Comparison of ENCODE assay signal across 10 cellular contexts in genomic region chr13:22801402-22802003, GRCh38.
DNase-seq lines count a peak whose midpoint lies in the region; ATAC-seq and TF ChIP-seq lines count a peak whose summit lies in the region.
"Had no signal": no experiment of that assay in that cellular context is flagged by ENCODE, and none has a peak within 500 bp of the region (broad histone marks: within the 10 kb centered on the region; RNA-seq: fewer than 3 reads in every experiment).

No MANE protein-coding gene starts in this region.

- no peak overlapping the region for H3K27ac ChIP-seq in SK-N-SH (ENCODE audit: low read depth in 2 of 2, low read length in 1 of 2)
- H3K27ac ChIP-seq in Panc1 (ENCODE audit: low read length) = no peak overlapping the region
- no peak overlapping the region for H3K27ac ChIP-seq in foreskin keratinocyte
- no peak overlapping the region for H3K27ac ChIP-seq in thoracic aorta

- ATAC-seq in SK-N-SH treated with all-trans-retinoic acid at 6 μM for 48 hours (no peak), Panc1 (no peak), foreskin keratinocyte (no peak), thoracic aorta (ENCODE audit: insufficient number of reproducible peaks, low FRiP score, low read depth) (no peak), HG02571 (IDR thresholded peaks at IDR 0.05; ENCODE audit: unreplicated experiment) (no peak)
- no peak for ATAC-seq in activated CD8-positive, alpha-beta T cell treated with anti-CD3 and anti-CD28 coated beads for 36 hours
- ATAC-seq: activated naive CD8-positive, alpha-beta T cell treated with anti-CD3 and anti-CD28 coated beads, Interleukin-2, amount 50 U/mL, for 24 hours had no signal

- in situ Hi-C loops in Panc1 (cut with HindIII; ENCODE audit: low pct_unique_long_range_greater_than_20kb, low sequenced_read_pairs) = no loop called here

- H3K79me2 ChIP-seq in SK-N-SH (ENCODE audit: insufficient read depth) = no peaks in the 10 kb centered on the region

- no peaks in the 10 kb centered on the region for H4K20me1 ChIP-seq in SK-N-SH (ENCODE audit: insufficient read depth)

- no peak overlapping the region for H3K27ac Mint-ChIP-seq in activated CD8-positive, alpha-beta T cell treated with anti-CD3 and anti-CD28 coated beads for 36 hours
- H3K27ac Mint-ChIP-seq: activated naive CD8-positive, alpha-beta T cell treated with anti-CD3 and anti-CD28 coated beads, Interleukin-2, amount 50 U/mL, for 24 hours had no signal

- 1% methylated on average over 3 of the region's 3 CpGs for WGBS in SK-N-SH (ENCODE audit: low lambda C conversion rate)

- H3F3A ChIP-seq in SK-N-SH (replicated peaks; ENCODE audit: insufficient read depth) = no peaks in the 10 kb centered on the region

- CTCF ChIA-PET in SK-N-SH (lab: Yijun Ruan, JAX) = interaction anchor here (0.8 to 1.2 kb wide), 2 partner anchors 43 to 1164 kb away, joined by 3 read pairs; no protein-coding TSS in a partner anchor
- CTCF ChIA-PET in Panc1 (lab: Charles Lee) = interaction anchor here (0.6 to 0.8 kb wide), 5 partner anchors 9 to 520 kb away, joined by 3 to 6 read pairs (median 3); no protein-coding TSS in a partner anchor
- CTCF ChIA-PET in activated CD8-positive, alpha-beta T cell treated with anti-CD3 and anti-CD28 coated beads for 36 hours (lab: Charles Lee) = no interaction called here

- no peak overlapping the region for H2AFZ ChIP-seq in SK-N-SH (ENCODE audit: low read depth)

- H3K4me3 Mint-ChIP-seq in activated CD8-positive, alpha-beta T cell treated with anti-CD3 and anti-CD28 coated beads for 36 hours = no peak overlapping the region
- H3K4me3 Mint-ChIP-seq: activated naive CD8-positive, alpha-beta T cell treated with anti-CD3 and anti-CD28 coated beads, Interleukin-2, amount 50 U/mL, for 24 hours had no signal

- TF ChIP-seq EP300 in SK-N-SH (IDR thresholded peaks at IDR 0.05; ENCODE audit: borderline replicate concordance in 1 of 2, low read depth in 1 of 2, low read length in 1 of 2) = no peak

- no TSS peak for BruUV-seq in Panc1 (replicated peaks; lab: Mats Ljungman, UMichigan)

- H3K36me3 ChIP-seq in SK-N-SH (replicated peaks in 1 of 2; ENCODE audit: control insufficient read depth in 1 of 2, insufficient read depth in 2 of 2, low read length in 1 of 2) (no peaks in the 10 kb centered on the region), Panc1 (ENCODE audit: control insufficient read depth, insufficient read depth, low read length) (no peaks in the 10 kb centered on the region; the same call in 1 of the 2 replicates), thoracic aorta (no peaks in the 10 kb centered on the region)

- H3K4me1 ChIP-seq in SK-N-SH (ENCODE audit: control insufficient read depth in 1 of 2, insufficient read depth in 2 of 2, low read depth in 1 of 2, low read length in 1 of 2) (no peaks in the 10 kb centered on the region), Panc1 (ENCODE audit: control insufficient read depth, insufficient read depth, low read length) (no peaks in the 10 kb centered on the region), foreskin keratinocyte (no peaks in the 10 kb centered on the region), thoracic aorta (ENCODE audit: control insufficient read depth in 1 of 2, low read depth in 2 of 2) (no peaks in the 10 kb centered on the region)

- TF ChIP-seq RAD21 in SK-N-SH (IDR thresholded peaks at IDR 0.05; ENCODE audit: low read length) = peak; percentile 26

- DNase-seq in SK-N-SH (no peak), Panc1 (ENCODE audit: low read depth, low spot score) (no peak), foreskin keratinocyte (peak in 1 of 2 donors; percentile 8), thoracic aorta (ENCODE audit: low spot score) (no peak), SW480 (ENCODE audit: low spot score) (no peak)
- no peak for DNase-seq in activated CD8-positive, alpha-beta T cell treated with anti-CD3 and anti-CD28 coated beads for 36 hours
- DNase-seq: activated naive CD8-positive, alpha-beta T cell treated with anti-CD3 and anti-CD28 coated beads, Interleukin-2, amount 50 U/mL, for 24 hours; stimulated activated CD4-positive, alpha-beta T cell treated with anti-CD3 and anti-CD28 coated beads, Interleukin-4, amount 100 ng/mL, for 24 hours had no signal

- no peak overlapping the region for H3K9ac ChIP-seq in SK-N-SH

- POLR2A ChIA-PET in SK-N-SH (lab: Yijun Ruan, JAX) = no interaction called here
- POLR2A ChIA-PET in Panc1 (lab: Charles Lee) = no interaction called here
- POLR2A ChIA-PET in activated CD8-positive, alpha-beta T cell treated with anti-CD3 and anti-CD28 coated beads for 36 hours (lab: Charles Lee) = no interaction called here

- peaks cover 19% of the 10 kb centered on the region; the same call in 1 of the 2 replicates for H3K27me3 ChIP-seq in SK-N-SH (ENCODE audit: insufficient read depth)
- H3K27me3 ChIP-seq in Panc1 (ENCODE audit: control insufficient read depth, insufficient read depth, low read length) = peaks cover 4% of the 10 kb centered on the region; the same call in 1 of the 2 replicates
- H3K27me3 ChIP-seq in foreskin keratinocyte = no peaks in the 10 kb centered on the region
- H3K27me3 ChIP-seq in thoracic aorta (replicated peaks; ENCODE audit: insufficient read depth) = no peaks in the 10 kb centered on the region

- H3K4me1 Mint-ChIP-seq in activated CD8-positive, alpha-beta T cell treated with anti-CD3 and anti-CD28 coated beads for 36 hours (ENCODE audit: low read depth) = no peaks in the 10 kb centered on the region
- H3K4me1 Mint-ChIP-seq: activated naive CD8-positive, alpha-beta T cell treated with anti-CD3 and anti-CD28 coated beads, Interleukin-2, amount 50 U/mL, for 24 hours had no signal

- H3K4me3 ChIP-seq in SK-N-SH (ENCODE audit: low read depth in 2 of 2, low read length in 1 of 2) (peak overlapping the region in 1 of 2 experiments; percentile 26; a peak in 1 of 4 replicates), Panc1 (ENCODE audit: low read depth in 2 of 2, low read length in 2 of 2) (no peak overlapping the region), thoracic aorta (no peak overlapping the region)

- H3K27me3 Mint-ChIP-seq in activated CD8-positive, alpha-beta T cell treated with anti-CD3 and anti-CD28 coated beads for 36 hours = peaks cover 7% of the 10 kb centered on the region

- intact Hi-C loops in Panc1 (cut with micrococcal nuclease; ENCODE audit: unreplicated experiment) = loop anchor here (1.0 to 5.0 kb wide), 3 partner anchors 219 to 516 kb away; no protein-coding TSS in a partner anchor
- intact Hi-C loops in activated CD8-positive, alpha-beta T cell treated with anti-CD3 and anti-CD28 coated beads for 36 hours (cut with micrococcal nuclease) = no loop called here

- H3K9me3 ChIP-seq in SK-N-SH (no peaks in the 10 kb centered on the region), Panc1 (ENCODE audit: control insufficient read depth, insufficient read depth, low read depth, low read length) (no peaks in the 10 kb centered on the region), thoracic aorta (no peaks in the 10 kb centered on the region)

- peak; percentile 47 for TF ChIP-seq CTCF in SK-N-SH (IDR thresholded peaks at IDR 0.05)
- peak; percentile 23; the same call in 1 of the 2 replicates for TF ChIP-seq CTCF in Panc1 (IDR thresholded peaks at IDR 0.05)
- peak; percentile 50 for TF ChIP-seq CTCF in foreskin keratinocyte (conservative IDR thresholded peaks at IDR 0.05)
- peak; percentile 23 for TF ChIP-seq CTCF in thoracic aorta (IDR thresholded peaks at IDR 0.05)
- no peak for TF ChIP-seq CTCF in activated CD8-positive, alpha-beta T cell treated with anti-CD3 and anti-CD28 coated beads for 36 hours (IDR thresholded peaks at IDR 0.05)

- no peaks in the 10 kb centered on the region for H3K36me3 Mint-ChIP-seq in activated CD8-positive, alpha-beta T cell treated with anti-CD3 and anti-CD28 coated beads for 36 hours (ENCODE audit: low read depth)

- no peaks in the 10 kb centered on the region for H3K9me3 Mint-ChIP-seq in activated CD8-positive, alpha-beta T cell treated with anti-CD3 and anti-CD28 coated beads for 36 hours
- H3K9me3 Mint-ChIP-seq: activated naive CD8-positive, alpha-beta T cell treated with anti-CD3 and anti-CD28 coated beads, Interleukin-2, amount 50 U/mL, for 24 hours had no signal

- H3K9me2 ChIP-seq in SK-N-SH = no peaks in the 10 kb centered on the region

- no peak overlapping the region for H3K4me2 ChIP-seq in SK-N-SH

TF ChIP-seq in SK-N-SH, 30 proteins besides CTCF, POLR2A, EP300 and RAD21 (continues in another document):
- TF ChIP-seq EZH2phosphoT487 (IDR thresholded peaks at IDR 0.05; ENCODE audit: borderline replicate concordance, low read depth) (no peak), MEF2A (IDR thresholded peaks at IDR 0.05; ENCODE audit: borderline replicate concordance, low read depth) (no peak), TEAD4 (IDR thresholded peaks at IDR 0.05; ENCODE audit: borderline replicate concordance, insufficient read depth) (no peak), FOXJ3 (CRISPR knock-in tag; IDR thresholded peaks at IDR 0.05) (no peak), JUND (IDR thresholded peaks at IDR 0.05) (no peak), RFX5 (IDR thresholded peaks at IDR 0.05; ENCODE audit: low read length) (no peak), TAF1 (IDR thresholded peaks at IDR 0.05; ENCODE audit: borderline replicate concordance, low read depth, low read length) (no peak)

TF ChIP-seq in SK-N-SH treated with all-trans-retinoic acid at 6 μM for 48 hours, 23 proteins besides CTCF, POLR2A, EP300 and RAD21 (continues in another document):
- TF ChIP-seq ZNF565 (CRISPR knock-in tag; conservative IDR thresholded peaks at IDR 0.05; ENCODE audit: low read depth) (no peak), SNAI2 (CRISPR knock-in tag; IDR thresholded peaks at IDR 0.05) (no peak), TOX (CRISPR knock-in tag; IDR thresholded peaks at IDR 0.05; ENCODE audit: borderline replicate concordance) (no peak), ARNTL (CRISPR knock-in tag; IDR thresholded peaks at IDR 0.05; ENCODE audit: borderline replicate concordance, low read depth) (no peak), ZC3H10 (CRISPR knock-in tag; IDR thresholded peaks at IDR 0.05) (no peak), ISL1 (CRISPR knock-in tag; IDR thresholded peaks at IDR 0.05) (no peak), GLIS3 (CRISPR knock-in tag; IDR thresholded peaks at IDR 0.05) (no peak), RARB (CRISPR knock-in tag; IDR thresholded peaks at IDR 0.05) (no peak), CSRNP3 (CRISPR knock-in tag; IDR thresholded peaks at IDR 0.05) (no peak)
